In the genomic region with DNA sequence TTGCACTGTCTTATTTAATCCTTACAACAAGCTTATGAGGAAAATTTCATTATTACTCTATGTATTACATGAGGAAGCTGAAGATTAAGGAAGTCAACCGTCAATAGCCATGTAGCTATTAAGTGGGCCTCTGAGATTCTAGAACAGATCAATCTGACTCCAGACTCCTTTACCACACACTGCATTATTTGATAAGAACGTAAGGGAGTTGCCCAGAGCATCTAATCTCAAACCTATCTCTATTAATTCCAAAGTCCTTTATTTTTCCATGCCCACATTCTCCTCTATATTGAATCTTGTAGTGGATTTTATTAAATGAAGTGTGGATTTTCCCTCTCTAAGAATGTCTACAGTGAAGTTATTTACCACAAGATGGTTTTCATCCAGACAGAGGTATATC, we compare ENCODE assay signal across 1 cellular context.
TF ChIP-seq lines count a peak whose summit lies in the region.

No MANE protein-coding gene starts in this region.

TF ChIP-seq in A549, 52 proteins besides CTCF, POLR2A, EP300 and RAD21 (continued from another document):
- TF ChIP-seq, protein P1, sequence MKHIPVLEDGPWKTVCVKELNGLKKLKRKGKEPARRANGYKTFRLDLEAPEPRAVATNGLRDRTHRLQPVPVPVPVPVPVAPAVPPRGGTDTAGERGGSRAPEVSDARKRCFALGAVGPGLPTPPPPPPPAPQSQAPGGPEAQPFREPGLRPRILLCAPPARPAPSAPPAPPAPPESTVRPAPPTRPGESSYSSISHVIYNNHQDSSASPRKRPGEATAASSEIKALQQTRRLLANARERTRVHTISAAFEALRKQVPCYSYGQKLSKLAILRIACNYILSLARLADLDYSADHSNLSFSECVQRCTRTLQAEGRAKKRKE (CRISPR knock-in tag; IDR thresholded peaks at IDR 0.05; ENCODE audit: low read depth) = no peak
- TF ChIP-seq, protein P2, sequence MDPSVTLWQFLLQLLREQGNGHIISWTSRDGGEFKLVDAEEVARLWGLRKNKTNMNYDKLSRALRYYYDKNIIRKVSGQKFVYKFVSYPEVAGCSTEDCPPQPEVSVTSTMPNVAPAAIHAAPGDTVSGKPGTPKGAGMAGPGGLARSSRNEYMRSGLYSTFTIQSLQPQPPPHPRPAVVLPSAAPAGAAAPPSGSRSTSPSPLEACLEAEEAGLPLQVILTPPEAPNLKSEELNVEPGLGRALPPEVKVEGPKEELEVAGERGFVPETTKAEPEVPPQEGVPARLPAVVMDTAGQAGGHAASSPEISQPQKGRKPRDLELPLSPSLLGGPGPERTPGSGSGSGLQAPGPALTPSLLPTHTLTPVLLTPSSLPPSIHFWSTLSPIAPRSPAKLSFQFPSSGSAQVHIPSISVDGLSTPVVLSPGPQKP (IDR thresholded peaks at IDR 0.05; ENCODE audit: low read depth, low read length) = no peak
